In the genomic region with DNA sequence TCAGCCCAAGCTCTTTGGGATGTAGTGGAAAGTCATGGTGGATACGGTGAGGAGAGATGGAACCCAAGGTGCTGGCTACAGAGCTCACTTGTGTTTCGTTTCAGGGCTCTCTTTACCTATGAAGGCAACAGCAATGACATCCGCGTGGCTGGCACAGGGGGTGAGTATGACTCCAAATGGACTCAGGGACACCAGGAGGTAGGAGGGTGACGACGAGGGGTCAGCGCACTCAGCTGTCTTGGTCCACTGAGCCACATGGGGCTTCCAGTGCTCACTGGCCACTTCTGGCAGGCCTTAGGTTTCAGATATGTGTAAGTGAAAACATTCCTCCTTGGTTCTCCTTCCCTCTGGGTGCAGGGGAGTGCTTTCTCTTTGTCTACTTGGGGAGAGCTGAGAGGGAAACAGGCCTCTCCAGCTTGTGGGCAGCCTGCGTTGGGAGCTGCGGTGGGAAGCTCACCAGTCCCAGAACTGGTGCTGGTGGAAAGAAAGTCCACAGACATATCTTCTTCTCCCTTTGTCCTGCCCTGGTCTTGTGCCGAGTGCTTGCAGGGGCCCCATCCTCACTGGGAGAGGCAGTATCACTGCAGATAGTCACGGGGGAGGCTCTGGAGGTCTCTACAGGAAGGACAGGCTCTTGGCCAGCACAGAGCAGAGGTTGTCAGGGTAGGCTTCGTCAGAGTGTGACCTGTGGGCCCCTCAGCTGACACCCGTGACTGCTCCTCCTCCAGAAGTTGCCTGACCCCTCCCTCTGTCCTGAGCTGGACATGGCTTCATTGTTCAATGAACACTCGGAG, we compare ENCODE assay signal across 17 cellular contexts. TPM values are rescaled to one million over a fixed set of nuclear protein-coding genes. Genes with fewer than 3 reads are reported as not detected.
DNase-seq lines count a peak whose midpoint lies in the region; ATAC-seq and TF ChIP-seq lines count a peak whose summit lies in the region.
"Had no signal": no experiment of that assay in that cellular context is flagged by ENCODE, and none has a peak within 500 bp of the region (broad histone marks: within the 10 kb centered on the region; RNA-seq: fewer than 3 reads in every experiment).

No MANE protein-coding gene starts in this region.

- no peak overlapping the region for H3K9ac ChIP-seq in mammary epithelial cell (ENCODE audit: insufficient read depth, low read length)

- H3K9me3 ChIP-seq in CD4-positive, CD25-positive, alpha-beta regulatory T cell (ENCODE audit: control insufficient read depth in 2 of 2, low read length in 2 of 2) = no peaks in the 10 kb centered on the region
- H3K9me3 ChIP-seq in mammary epithelial cell (replicated peaks; ENCODE audit: insufficient read depth, low read length) = no peaks in the 10 kb centered on the region
- H3K9me3 ChIP-seq: heart right ventricle had no signal

- DNase-seq in CD4-positive, CD25-positive, alpha-beta regulatory T cell = no peak
- DNase-seq in Daoy (ENCODE audit: low read depth) (peak; percentile 3), chondrocyte (ENCODE audit: low spot score) (peak; percentile 65), neural crest cell (ENCODE audit: low read depth, low spot score) (no peak), dedifferentiated amniotic fluid mesenchymal stem cell (ENCODE audit: extremely low spot score) (no peak), mammary epithelial cell (no peak)
- DNase-seq: dorsolateral prefrontal cortex, heart right ventricle, NCI-H1092, NCI-H82, SW 1271 had no signal

- no peaks in the 10 kb centered on the region for H4K20me1 ChIP-seq in mammary epithelial cell (ENCODE audit: insufficient read depth, low read length)

- no peak for ATAC-seq in CD4-positive, CD25-positive, alpha-beta regulatory T cell (ENCODE audit: low read depth in 2 of 2)
- ATAC-seq in GM18868 (IDR thresholded peaks at IDR 0.05; ENCODE audit: unreplicated experiment) = no peak
- ATAC-seq: heart right ventricle had no signal

- H3K4me1 ChIP-seq in CD4-positive, CD25-positive, alpha-beta regulatory T cell (ENCODE audit: control insufficient read depth, insufficient read depth, low read length, poor library complexity, severe bottlenecking) = peaks cover 53% of the 10 kb centered on the region
- H3K4me1 ChIP-seq in mammary epithelial cell (ENCODE audit: insufficient read depth, low read length) = peaks cover 10% of the 10 kb centered on the region

- no peak overlapping the region for H2AFZ ChIP-seq in mammary epithelial cell (ENCODE audit: low read depth, low read length)

- dilution Hi-C loops in mammary epithelial cell (cut with HindIII; ENCODE audit: low sequenced_read_pairs) = no loop called here

- H3K27ac Mint-ChIP-seq in CD4-positive, CD25-positive, alpha-beta regulatory T cell = peak overlapping the region in 2 of 3 donors; percentile 82 to 91
- H3K27ac Mint-ChIP-seq in chondrocyte (ENCODE audit: unreplicated experiment) (no peak overlapping the region), neural crest cell (ENCODE audit: unreplicated experiment) (no peak overlapping the region)
- H3K27ac Mint-ChIP-seq: progenitor cell of endocrine pancreas had no signal

- CTCF ChIA-PET in mammary epithelial cell (lab: Charles Lee; ENCODE audit: low non-redundant PET) = no interaction called here

- intact Hi-C loops in mammary epithelial cell (cut with micrococcal nuclease) = no loop called here

- in situ Hi-C loops in mammary epithelial cell (cut with MboI; ENCODE audit: low sequenced_read_pairs in 2 of 2) = no loop called here

- BruUV-seq in mammary epithelial cell (replicated peaks; lab: Mats Ljungman, UMichigan) = no TSS peak

- no peaks in the 10 kb centered on the region for H3K27me3 ChIP-seq in CD4-positive, CD25-positive, alpha-beta regulatory T cell (ENCODE audit: control insufficient read depth, insufficient read depth, low read length)
- H3K27me3 ChIP-seq in mammary epithelial cell (ENCODE audit: insufficient read depth, low read length) = no peaks in the 10 kb centered on the region
- H3K27me3 ChIP-seq: BLaER1 treated with 17β-estradiol and CSF1 and Interleukin-3, amounts not matched to agents 10 nM and 100 nM; dorsolateral prefrontal cortex; heart right ventricle had no signal

- peaks cover 15 to 83% (median 58%) of the 10 kb centered on the region in 4 donors for H3K4me1 Mint-ChIP-seq in CD4-positive, CD25-positive, alpha-beta regulatory T cell
- peaks cover 27% of the 10 kb centered on the region for H3K4me1 Mint-ChIP-seq in chondrocyte (ENCODE audit: low read depth)
- H3K4me1 Mint-ChIP-seq in neural crest cell = peaks cover 23% of the 10 kb centered on the region

- no peak overlapping the region for H3K27ac ChIP-seq in CD4-positive, CD25-positive, alpha-beta regulatory T cell (ENCODE audit: insufficient read depth, low read length, poor library complexity, severe bottlenecking)
- H3K27ac ChIP-seq in mammary epithelial cell (ENCODE audit: insufficient read depth, low read depth, low read length) = no peak overlapping the region
- H3K27ac ChIP-seq: dorsolateral prefrontal cortex had no signal

- H3K4me3 Mint-ChIP-seq in CD4-positive, CD25-positive, alpha-beta regulatory T cell = peak overlapping the region in 3 of 4 donors; percentile 66 to 69 (median 67)
- H3K4me3 Mint-ChIP-seq in chondrocyte (ENCODE audit: unreplicated experiment) (no peak overlapping the region), neural crest cell (peak overlapping the region; percentile 25)

- no peak overlapping the region for H3K4me2 ChIP-seq in mammary epithelial cell (ENCODE audit: insufficient read depth, low read depth, low read length)

- WGBS in mammary epithelial cell (ENCODE audit: low coverage, missing lambda C conversion rate) = 91% methylated on average over 14 of the region's 14 CpGs

- no peaks in the 10 kb centered on the region for H3K9me3 Mint-ChIP-seq in CD4-positive, CD25-positive, alpha-beta regulatory T cell
- no peaks in the 10 kb centered on the region for H3K9me3 Mint-ChIP-seq in chondrocyte (ENCODE audit: low read depth)
- H3K9me3 Mint-ChIP-seq in neural crest cell = no peaks in the 10 kb centered on the region

- peaks cover 39% of the 10 kb centered on the region for H3K36me3 Mint-ChIP-seq in CD4-positive, CD25-positive, alpha-beta regulatory T cell
- H3K36me3 Mint-ChIP-seq in chondrocyte (ENCODE audit: low read depth) = peaks cover 18% of the 10 kb centered on the region
- peaks cover 2% of the 10 kb centered on the region for H3K36me3 Mint-ChIP-seq in neural crest cell (ENCODE audit: low read depth)

- TF ChIP-seq CTCF in chondrocyte (IDR thresholded peaks at IDR 0.05) = no peak
- TF ChIP-seq CTCF in neural crest cell (conservative IDR thresholded peaks at IDR 0.05) = no peak
- no peak for TF ChIP-seq CTCF in mammary epithelial cell (conservative IDR thresholded peaks at IDR 0.05 in 1 of 2, IDR thresholded peaks at IDR 0.05 in 1 of 2; ENCODE audit: extremely low read depth in 1 of 2, insufficient read depth in 1 of 2, low read depth in 1 of 2, low read length in 2 of 2)

- no peak overlapping the region for H3K4me3 ChIP-seq in CD4-positive, CD25-positive, alpha-beta regulatory T cell (ENCODE audit: low read depth, low read length)
- no peak overlapping the region for H3K4me3 ChIP-seq in mammary epithelial cell (replicated peaks in 1 of 3; ENCODE audit: insufficient read depth in 1 of 3, low read depth in 2 of 3, low read length in 3 of 3)
- H3K4me3 ChIP-seq: BLaER1 treated with 17β-estradiol and CSF1 and Interleukin-3, amounts not matched to agents 10 nM and 100 nM; dorsolateral prefrontal cortex; heart right ventricle had no signal

- H3K36me3 ChIP-seq in CD4-positive, CD25-positive, alpha-beta regulatory T cell (ENCODE audit: control insufficient read depth, insufficient read depth, low read length) = peaks cover 61% of the 10 kb centered on the region
- H3K36me3 ChIP-seq in mammary epithelial cell (ENCODE audit: insufficient read depth, low read length) = peaks cover 27% of the 10 kb centered on the region

- peaks cover 71% of the 10 kb centered on the region for H3K79me2 ChIP-seq in mammary epithelial cell (ENCODE audit: insufficient read depth, low read length)

- no peaks in the 10 kb centered on the region for H3K27me3 Mint-ChIP-seq in CD4-positive, CD25-positive, alpha-beta regulatory T cell
- H3K27me3 Mint-ChIP-seq in chondrocyte (ENCODE audit: low read depth) = no peaks in the 10 kb centered on the region
- H3K27me3 Mint-ChIP-seq in neural crest cell (ENCODE audit: low read depth) = no peaks in the 10 kb centered on the region
- H3K27me3 Mint-ChIP-seq: progenitor cell of endocrine pancreas had no signal

RNA-seq across cellular contexts. Expression of gene DBNL, which starts 5.8 kb away (rescaled TPM):
- total RNA-seq in CD4-positive, CD25-positive, alpha-beta regulatory T cell = 104 TPM
- polyA plus RNA-seq in CD4-positive, CD25-positive, alpha-beta regulatory T cell = 100 to 1,000 TPM; 138 to 206 (median 186) TPM
- 183 and 191 TPM in 2 replicates for total RNA-seq in Daoy (2014; rRNA removed; shearing (Covaris generic))
- total RNA-seq in chondrocyte (95.5 to 115 TPM (median 97.1 TPM) in 3 replicates), neural crest cell (74.1 and 74.6 TPM in 2 replicates), mammary epithelial cell (10 to 100 TPM; 89.1 to 90.9 TPM)
- polyA plus RNA-seq in mammary epithelial cell = 130 TPM
- 96.7 TPM for polyA minus RNA-seq in mammary epithelial cell

RNA-seq across cellular contexts. Expression of gene PGAM2, which starts 15.0 kb away (rescaled TPM):
- 1.1 TPM for total RNA-seq in CD4-positive, CD25-positive, alpha-beta regulatory T cell
- not detected for polyA plus RNA-seq in CD4-positive, CD25-positive, alpha-beta regulatory T cell
- 0.39 TPM in 1 of 2 replicates, not detected in the other for total RNA-seq in Daoy (2014; rRNA removed; shearing (Covaris generic))
- total RNA-seq in chondrocyte (0.25 to 0.41 TPM in 2 of 3 replicates, not detected in the other), neural crest cell (1.8 and 2.4 TPM in 2 replicates), mammary epithelial cell (not detected)
- not detected for polyA plus RNA-seq in mammary epithelial cell
- polyA minus RNA-seq in mammary epithelial cell = not detected
- polyA plus RNA-seq: keratinocyte had no signal

RNA-seq across cellular contexts. Expression of gene POLM, which starts 32.0 kb away (rescaled TPM):
- 38.0 TPM for total RNA-seq in CD4-positive, CD25-positive, alpha-beta regulatory T cell
- 10 to 100 TPM; 14.8 to 22.3 (median 20.2) TPM for polyA plus RNA-seq in CD4-positive, CD25-positive, alpha-beta regulatory T cell
- total RNA-seq in Daoy (2014; rRNA removed; shearing (Covaris generic)) = 16.2 and 24.1 TPM in 2 replicates
- total RNA-seq in chondrocyte (14.3 to 19.0 TPM (median 15.5 TPM) in 3 replicates), neural crest cell (21.5 and 26.0 TPM in 2 replicates), mammary epithelial cell (10 to 100 TPM; 11.8 to 18.7 TPM)
- polyA plus RNA-seq in mammary epithelial cell = 5.3 TPM
- 4.8 TPM for polyA minus RNA-seq in mammary epithelial cell

RNA-seq across cellular contexts. Expression of gene SPDYE1, which starts 52.6 kb away (rescaled TPM):
- total RNA-seq in CD4-positive, CD25-positive, alpha-beta regulatory T cell = not detected
- under 1 TPM; 0.08 to 0.17 (median 0.11) TPM for polyA plus RNA-seq in CD4-positive, CD25-positive, alpha-beta regulatory T cell
- not detected in 2 replicates for total RNA-seq in Daoy (2014; rRNA removed; shearing (Covaris generic))
- not detected in 3 replicates for total RNA-seq in chondrocyte
- total RNA-seq in neural crest cell = not detected in 2 replicates
- under 1 TPM in 1 of 2 donors, not detected in 1; under 0.01 TPM for total RNA-seq in mammary epithelial cell
- not detected for polyA plus RNA-seq in mammary epithelial cell
- polyA minus RNA-seq in mammary epithelial cell = not detected
- total RNA-seq: mucosa of gallbladder, progenitor cell of endocrine pancreas, subcutaneous adipose tissue had no signal
- polyA plus RNA-seq: heart right ventricle, keratinocyte had no signal

RNA-seq across cellular contexts. Expression of gene AEBP1, which starts 53.8 kb away (rescaled TPM):
- total RNA-seq in CD4-positive, CD25-positive, alpha-beta regulatory T cell = 4.1 TPM
- 1 to 10 TPM in 1 of 4 donors, under 1 TPM in 3; 0.51 to 1.7 (median 0.89) TPM for polyA plus RNA-seq in CD4-positive, CD25-positive, alpha-beta regulatory T cell
- not detected in 2 replicates for total RNA-seq in Daoy (2014; rRNA removed; shearing (Covaris generic))
- total RNA-seq in chondrocyte (242 to 422 TPM (median 412 TPM) in 3 replicates), neural crest cell (70.5 and 72.6 TPM in 2 replicates), mammary epithelial cell (10 to 100 TPM in 1 of 2 donors, under 1 TPM in 1; 0.24 to 16.7 TPM)
- polyA plus RNA-seq in mammary epithelial cell = 0.06 TPM
- polyA minus RNA-seq in mammary epithelial cell = 5.3 TPM

Comparison
In these comparisons a context has a peak if more than half of its experiments do, and no peak if none do; other contexts are left out.
1. DNase-seq: peak in Daoy (single experiment) and chondrocyte (single experiment); none in CD4-positive, CD25-positive, alpha-beta regulatory T cell (0 of 3), neural crest cell (single experiment), dedifferentiated amniotic fluid mesenchymal stem cell (single experiment) and mammary epithelial cell (single experiment).
2. H3K27ac Mint-ChIP-seq: peak in CD4-positive, CD25-positive, alpha-beta regulatory T cell (2 of 3); none in chondrocyte (single experiment) and neural crest cell (single experiment).